In the genomic region with DNA sequence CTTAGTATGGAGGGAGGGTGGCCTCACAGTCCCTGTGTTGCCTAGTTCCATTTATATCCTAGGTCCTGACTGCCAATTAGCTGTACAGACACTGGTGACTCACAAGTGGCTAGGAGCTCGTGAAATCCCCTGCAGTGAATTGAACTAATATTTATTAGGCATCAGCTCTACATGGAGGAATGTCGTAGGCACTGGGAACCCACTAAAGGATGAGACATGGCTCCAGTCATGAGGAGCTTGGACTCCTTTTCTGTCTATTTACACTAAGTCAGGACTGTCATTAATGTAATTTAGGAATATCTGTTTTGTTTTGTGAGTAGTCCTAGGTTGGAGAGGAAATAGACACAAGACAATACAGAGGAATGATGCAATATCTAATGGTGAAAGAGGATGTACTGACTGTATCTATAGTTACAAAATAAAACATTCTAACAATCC, we compare ENCODE assay signal across 11 cellular contexts.
DNase-seq lines count a peak whose midpoint lies in the region; ATAC-seq and TF ChIP-seq lines count a peak whose summit lies in the region.
"Had no signal": no experiment of that assay in that cellular context is flagged by ENCODE, and none has a peak within 500 bp of the region (broad histone marks: within the 10 kb centered on the region; RNA-seq: fewer than 3 reads in every experiment).

No MANE protein-coding gene starts in this region.

- CTCF ChIA-PET in mammary epithelial cell (lab: Charles Lee; ENCODE audit: low non-redundant PET), result interaction anchor here (0.5 kb wide), 1 partner anchor 14 kb away, joined by 4 read pairs; no protein-coding TSS in a partner anchor

- H3K9ac ChIP-seq in mammary epithelial cell (ENCODE audit: insufficient read depth, low read length) (peak overlapping the region; percentile 37), Karpas-422 (ENCODE audit: low read length) (no peak overlapping the region)

- H3K36me3 ChIP-seq in ACC112 (ENCODE audit: insufficient read depth, low read length) (no peaks in the 10 kb centered on the region), mammary epithelial cell (ENCODE audit: insufficient read depth, low read length) (no peaks in the 10 kb centered on the region), Karpas-422 (ENCODE audit: insufficient read depth, low read length) (no peaks in the 10 kb centered on the region)
- H3K36me3 ChIP-seq: uterus had no signal

- dilution Hi-C loops in mammary epithelial cell (cut with HindIII; ENCODE audit: low sequenced_read_pairs), result no loop called here

- peak overlapping the region; percentile 94 for H3K27ac ChIP-seq in ACC112 (ENCODE audit: low read depth, low read length)
- peak overlapping the region; percentile 86 for H3K27ac ChIP-seq in mammary epithelial cell (ENCODE audit: insufficient read depth, low read depth, low read length)
- H3K27ac ChIP-seq in Karpas-422 (ENCODE audit: low read length), result no peak overlapping the region
- H3K27ac ChIP-seq: uterus had no signal

- intact Hi-C loops in mammary epithelial cell (cut with micrococcal nuclease), result loop anchor here (2.0 kb wide), 1 partner anchor 64 kb away; no protein-coding TSS in a partner anchor

- H3K4me3 ChIP-seq in ACC112 (ENCODE audit: low read depth, low read length), result no peak overlapping the region
- no peak overlapping the region for H3K4me3 ChIP-seq in mammary epithelial cell (replicated peaks in 1 of 3; ENCODE audit: insufficient read depth in 1 of 3, low read depth in 2 of 3, low read length in 3 of 3)
- H3K4me3 ChIP-seq in Karpas-422 (ENCODE audit: low read length), result no peak overlapping the region
- H3K4me3 ChIP-seq: uterus had no signal

- DNase-seq in M059J (ENCODE audit: low read depth) (peak; percentile 72), mammary epithelial cell (peak; percentile 37), islet precursor cell (peak; percentile 59), GM13977 (ENCODE audit: low spot score) (no peak), Karpas-422 (no peak), erythroblast (lab: John Stamatoyannopoulos, UW) (no peak)
- DNase-seq: activated effector memory CD4-positive, alpha-beta T cell treated with anti-CD3 and anti-CD28 coated beads, Interleukin-2, amount 50 U/mL, for 16 hours; NCI-H226; uterus had no signal

- H3K9me3 ChIP-seq in mammary epithelial cell (replicated peaks; ENCODE audit: insufficient read depth, low read length) (no peaks in the 10 kb centered on the region), Karpas-422 (ENCODE audit: low read length) (no peaks in the 10 kb centered on the region)
- H3K9me3 ChIP-seq: uterus had no signal

- H3K9me2 ChIP-seq in Karpas-422 (replicated peaks; ENCODE audit: insufficient read depth, low read length), result no peaks in the 10 kb centered on the region

- no peaks in the 10 kb centered on the region for H4K20me1 ChIP-seq in mammary epithelial cell (ENCODE audit: insufficient read depth, low read length)
- H4K20me1 ChIP-seq in Karpas-422 (ENCODE audit: insufficient read depth, low read depth, low read length), result no peaks in the 10 kb centered on the region

- BruUV-seq in mammary epithelial cell (replicated peaks; lab: Mats Ljungman, UMichigan), result no TSS peak

- WGBS in mammary epithelial cell (ENCODE audit: low coverage, missing lambda C conversion rate), result 19% methylated on average over 2 of the region's 2 CpGs

- H3K79me2 ChIP-seq in ACC112 (ENCODE audit: control insufficient read depth, insufficient read depth, low read length, unreplicated experiment), result no peaks in the 10 kb centered on the region
- no peaks in the 10 kb centered on the region for H3K79me2 ChIP-seq in mammary epithelial cell (ENCODE audit: insufficient read depth, low read length)
- H3K79me2 ChIP-seq in Karpas-422 (ENCODE audit: low read length), result no peaks in the 10 kb centered on the region

- no peak for TF ChIP-seq POLR2A in erythroblast (IDR thresholded peaks at IDR 0.05; ENCODE audit: low read length)

- H3K4me1 ChIP-seq in ACC112 (ENCODE audit: control insufficient read depth, insufficient read depth, low read length, unreplicated experiment), result peaks cover 18% of the 10 kb centered on the region
- peaks cover 13% of the 10 kb centered on the region for H3K4me1 ChIP-seq in mammary epithelial cell (ENCODE audit: insufficient read depth, low read length)
- no peaks in the 10 kb centered on the region for H3K4me1 ChIP-seq in Karpas-422 (ENCODE audit: low read length)
- H3K4me1 ChIP-seq: uterus had no signal

- no peak overlapping the region for H2AFZ ChIP-seq in ACC112 (ENCODE audit: low read length, unreplicated experiment)
- H2AFZ ChIP-seq in mammary epithelial cell (ENCODE audit: low read depth, low read length), result peak overlapping the region; percentile 74
- H2AFZ ChIP-seq in Karpas-422 (ENCODE audit: low read length), result no peak overlapping the region

- TF ChIP-seq CTCF in mammary epithelial cell (conservative IDR thresholded peaks at IDR 0.05 in 1 of 2, IDR thresholded peaks at IDR 0.05 in 1 of 2; ENCODE audit: extremely low read depth in 1 of 2, insufficient read depth in 1 of 2, low read depth in 1 of 2, low read length in 2 of 2), result no peak
- no peak for TF ChIP-seq CTCF in GM13977 (IDR thresholded peaks at IDR 0.05; ENCODE audit: extremely low read depth, insufficient read depth, missing control alignments)

- H3K4me2 ChIP-seq in mammary epithelial cell (ENCODE audit: insufficient read depth, low read depth, low read length), result no peak overlapping the region
- no peak overlapping the region for H3K4me2 ChIP-seq in Karpas-422 (ENCODE audit: low read depth, low read length, poor library complexity, severe bottlenecking)

- in situ Hi-C loops in mammary epithelial cell (cut with MboI; ENCODE audit: low sequenced_read_pairs in 2 of 2) (no loop called here), GM13977 (cut with MboI; ENCODE audit: low pct_unique_long_range_greater_than_20kb, low sequenced_read_pairs, unreplicated experiment) (no loop called here)

- no peak for ATAC-seq in GM18520 (IDR thresholded peaks at IDR 0.05; ENCODE audit: unreplicated experiment)

- H3K27me3 ChIP-seq in ACC112 (ENCODE audit: insufficient read depth, low read length), result no peaks in the 10 kb centered on the region
- no peaks in the 10 kb centered on the region for H3K27me3 ChIP-seq in mammary epithelial cell (ENCODE audit: insufficient read depth, low read length)
- no peaks in the 10 kb centered on the region for H3K27me3 ChIP-seq in Karpas-422 (ENCODE audit: low read length)
- H3K27me3 ChIP-seq: uterus had no signal

Comparison
In these comparisons a context has a peak if more than half of its experiments do, and no peak if none do; other contexts are left out.
1. DNase-seq: peak in M059J (single experiment), mammary epithelial cell (single experiment) and islet precursor cell (single experiment); none in GM13977 (single experiment), Karpas-422 (single experiment) and erythroblast (0 of 2).